In the genomic region with DNA sequence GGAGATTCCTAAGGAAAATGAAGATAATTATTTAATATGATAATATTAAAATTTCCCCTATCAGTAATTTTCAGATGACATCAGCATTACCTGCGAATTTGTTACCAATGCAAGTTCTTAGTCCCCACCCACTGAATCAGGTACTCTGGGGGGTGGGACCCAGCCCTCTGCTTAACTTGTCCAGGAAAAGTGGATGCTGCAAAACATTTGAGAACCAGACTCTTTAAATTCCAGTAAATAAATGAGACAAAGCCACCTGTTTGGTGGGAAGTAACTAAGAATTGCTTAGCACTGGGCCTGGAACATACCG, we compare ENCODE assay signal across 8 cellular contexts. TPM values are rescaled to one million over a fixed set of nuclear protein-coding genes. Genes with fewer than 3 reads are reported as not detected.
A peak's percentile ranks its signal among the peaks of the same experiment; 100 is the strongest.
DNase-seq lines count a peak whose midpoint lies in the region; TF ChIP-seq lines count a peak whose summit lies in the region.

No MANE protein-coding gene starts in this region.

- no peak overlapping the region for H3K27ac Mint-ChIP-seq in Caco-2 (ENCODE audit: unreplicated experiment)
- H3K27ac Mint-ChIP-seq in progenitor cell of endocrine pancreas = no peak overlapping the region

- peaks cover 11% of the 10 kb centered on the region for H3K4me1 Mint-ChIP-seq in Caco-2 (ENCODE audit: low read depth, unreplicated experiment)
- H3K4me1 Mint-ChIP-seq in progenitor cell of endocrine pancreas (ENCODE audit: low read depth) = peaks cover 9% of the 10 kb centered on the region

- no TSS peak for BruUV-seq in Caco-2 (replicated peaks; lab: Mats Ljungman, UMichigan)

- no peak for TF ChIP-seq POLR2A in Peyer's patch (IDR thresholded peaks at IDR 0.05)
- no peak for TF ChIP-seq POLR2A in esophagus muscularis mucosa (IDR thresholded peaks at IDR 0.05; ENCODE audit: low read depth)

- no peak for TF ChIP-seq EP300 in esophagus muscularis mucosa (IDR thresholded peaks at IDR 0.05)

- H3K9me3 ChIP-seq in Caco-2 = no peaks in the 10 kb centered on the region
- H3K9me3 ChIP-seq in Peyer's patch = no peaks in the 10 kb centered on the region
- H3K9me3 ChIP-seq in esophagus muscularis mucosa = no peaks in the 10 kb centered on the region

- H3K27me3 ChIP-seq in Caco-2 (replicated peaks; ENCODE audit: control insufficient read depth, insufficient read depth, low read length) (peaks cover 1% of the 10 kb centered on the region; the same call in 1 of the 2 replicates), Peyer's patch (no peaks in the 10 kb centered on the region), esophagus muscularis mucosa (no peaks in the 10 kb centered on the region)

- POLR2A ChIA-PET in Caco-2 (lab: Charles Lee) = no interaction called here

- peaks cover 6% of the 10 kb centered on the region for H3K36me3 Mint-ChIP-seq in Caco-2 (ENCODE audit: insufficient read depth, unreplicated experiment)
- H3K36me3 Mint-ChIP-seq in progenitor cell of endocrine pancreas (ENCODE audit: insufficient read depth) = peaks cover 1% of the 10 kb centered on the region

- H3K27me3 Mint-ChIP-seq in Caco-2 (ENCODE audit: insufficient read depth, unreplicated experiment) (no peaks in the 10 kb centered on the region), progenitor cell of endocrine pancreas (peaks cover 15% of the 10 kb centered on the region)

- CTCF ChIA-PET in Caco-2 (lab: Charles Lee) = no interaction called here

- H3K4me3 ChIP-seq in Caco-2 (ENCODE audit: low read depth, low read length) = no peak overlapping the region; the same call in 1 of the 2 replicates
- peak overlapping the region; percentile 59 to 89 (median 78) for H3K4me3 ChIP-seq in Peyer's patch
- H3K4me3 ChIP-seq in esophagus muscularis mucosa = peak overlapping the region; percentile 73 to 96 (median 88)

- TF ChIP-seq CTCF in Caco-2 (IDR thresholded peaks at IDR 0.05; ENCODE audit: insufficient read depth in 1 of 2, low read depth in 1 of 2, low read length in 1 of 2, severe bottlenecking in 1 of 2, unreplicated experiment in 1 of 2) (no peak), Peyer's patch (IDR thresholded peaks at IDR 0.05) (no peak), esophagus muscularis mucosa (IDR thresholded peaks at IDR 0.05) (no peak), progenitor cell of endocrine pancreas (IDR thresholded peaks at IDR 0.05; ENCODE audit: unreplicated experiment) (no peak)

- intact Hi-C loops in Caco-2 (cut with micrococcal nuclease; ENCODE audit: unreplicated experiment) = loop anchor here (1.0 to 2.0 kb wide), 2 partner anchors 39 to 97 kb away; a partner anchor contains a TSS
- intact Hi-C loops in esophagus muscularis mucosa (cut with DNase I) = loop anchor here (2.0 to 10.0 kb wide), 2 partner anchors 39 to 99 kb away; a partner anchor contains a TSS

- H3K4me3 Mint-ChIP-seq in Caco-2 (ENCODE audit: unreplicated experiment) (peak overlapping the region; percentile 86), progenitor cell of endocrine pancreas (ENCODE audit: low read depth) (peak overlapping the region; percentile 92)

- H3K27ac ChIP-seq in Peyer's patch (no peak overlapping the region), esophagus muscularis mucosa (replicated peaks in 1 of 4) (peak overlapping the region in 1 of 4 donors; percentile 89)

- H3K36me3 ChIP-seq in Caco-2 (ENCODE audit: control insufficient read depth, insufficient read depth, low read length) = no peaks in the 10 kb centered on the region; the same call in 1 of the 2 replicates
- peaks cover 0 to 9% (median 0%) of the 10 kb centered on the region in 3 donors for H3K36me3 ChIP-seq in Peyer's patch
- peaks cover 7 to 16% (median 12%) of the 10 kb centered on the region in 4 donors for H3K36me3 ChIP-seq in esophagus muscularis mucosa

- WGBS in esophagus muscularis mucosa = 77% methylated on average over 2 of the region's 2 CpGs

- DNase-seq in Caco-2 (no peak), Peyer's patch (no peak), esophagus muscularis mucosa (ENCODE audit: extremely low spot score) (peak; percentile 37), progenitor cell of endocrine pancreas (ENCODE audit: low spot score, unreplicated experiment) (no peak), G401 (ENCODE audit: low spot score) (no peak), NCI-H510A (lab: John Stamatoyannopoulos, UW) (no peak), hippocampal formation (lab: John Stamatoyannopoulos, UW) (no peak), LoVo (ENCODE audit: low spot score) (no peak)

- H3K4me1 ChIP-seq in Caco-2 (peaks cover 6% of the 10 kb centered on the region; the same call in 1 of the 2 replicates), Peyer's patch (peaks cover 0 to 10% (median 4%) of the 10 kb centered on the region in 4 donors), esophagus muscularis mucosa (peaks cover 12 to 16% (median 14%) of the 10 kb centered on the region in 4 donors)

- H3K9me3 Mint-ChIP-seq in Caco-2 (ENCODE audit: unreplicated experiment) = no peaks in the 10 kb centered on the region
- H3K9me3 Mint-ChIP-seq in progenitor cell of endocrine pancreas (ENCODE audit: low read depth) = peaks cover 7% of the 10 kb centered on the region

- in situ Hi-C loops in G401 (cut with HindIII; ENCODE audit: low sequenced_read_pairs) = no loop called here

RNA-seq across cellular contexts. Expression of a gene that starts 0.5 kb away (rescaled TPM):
- total RNA-seq in Caco-2 (2022) (5.0 and 6.8 TPM in 2 replicates), Peyer's patch (1 to 10 TPM; 2.5 to 5.0 (median 3.9) TPM), esophagus muscularis mucosa (1 to 10 TPM; 5.8 to 7.1 (median 6.7) TPM), progenitor cell of endocrine pancreas (8.6 and 9.1 TPM in 2 replicates)
- total RNA-seq in G401 (2014; rRNA removed; shearing (Covaris generic)) = 8.4 and 12.5 TPM in 2 replicates

RNA-seq across cellular contexts. Expression of a gene that starts 39.5 kb away (rescaled TPM):
- total RNA-seq in Caco-2 (2022) (5.4 and 6.2 TPM in 2 replicates), Peyer's patch (10 to 100 TPM; 12.1 to 24.3 (median 18.3) TPM), esophagus muscularis mucosa (10 to 100 TPM; 22.6 to 31.6 (median 26.0) TPM), progenitor cell of endocrine pancreas (10.1 and 10.3 TPM in 2 replicates)
- 13.1 and 14.2 TPM in 2 replicates for total RNA-seq in G401 (2014; rRNA removed; shearing (Covaris generic))
